Comparison of ENCODE assay signal across 20 cellular contexts in genomic region chr15:37028609-37029287, GRCh38.
DNase-seq lines count a peak whose midpoint lies in the region; ATAC-seq and TF ChIP-seq lines count a peak whose summit lies in the region.
"Had no signal": no experiment of that assay in that cellular context is flagged by ENCODE, and none has a peak within 500 bp of the region (broad histone marks: within the 10 kb centered on the region; RNA-seq: fewer than 3 reads in every experiment).

No MANE protein-coding gene starts in this region.

- H2AFZ ChIP-seq in mesenchymal stem cell (ENCODE audit: low read depth, low read length) = no peak overlapping the region

- H3K9me3 ChIP-seq in mesenchymal stem cell (ENCODE audit: control insufficient read depth, low read length) = no peaks in the 10 kb centered on the region
- H3K9me3 ChIP-seq: heart left ventricle, neutrophil, right lobe of liver had no signal

- H3K4me1 ChIP-seq in mesenchymal stem cell (ENCODE audit: control insufficient read depth, insufficient read depth, low read depth, low read length) = peaks cover 1% of the 10 kb centered on the region
- H3K4me1 ChIP-seq: right lobe of liver had no signal

- H3K18ac ChIP-seq in mesenchymal stem cell (ENCODE audit: low read depth in 1 of 2, low read length in 2 of 2) = no peak overlapping the region

- H3K4me2 ChIP-seq in mesenchymal stem cell (ENCODE audit: low read length, poor library complexity, severe bottlenecking) = no peak overlapping the region

- H2BK5ac ChIP-seq in mesenchymal stem cell (ENCODE audit: low read depth, low read length, poor library complexity, severe bottlenecking) = no peak overlapping the region

- H3K4me3 ChIP-seq in choroid plexus epithelial cell (ENCODE audit: low read depth, low read length) (no peak overlapping the region), mesenchymal stem cell (ENCODE audit: insufficient read depth in 1 of 2, low read depth in 1 of 2, low read length in 2 of 2) (no peak overlapping the region)
- H3K4me3 ChIP-seq: heart left ventricle, right lobe of liver had no signal

- no peak overlapping the region for H3K9ac ChIP-seq in mesenchymal stem cell (ENCODE audit: low read length)

- H3K14ac ChIP-seq in mesenchymal stem cell (ENCODE audit: low read length in 2 of 2) = no peak overlapping the region

- 66% methylated on average over 4 of the region's 4 CpGs for WGBS in mesenchymal stem cell

- no peak overlapping the region for H3K4ac ChIP-seq in mesenchymal stem cell (ENCODE audit: low read depth in 1 of 2, low read length in 2 of 2)

- H3K79me1 ChIP-seq in mesenchymal stem cell (replicated peaks; ENCODE audit: low read length, poor library complexity, severe bottlenecking) = peaks cover 15% of the 10 kb centered on the region

- no peak overlapping the region for H3K27ac ChIP-seq in mesenchymal stem cell (ENCODE audit: low read length, poor library complexity, severe bottlenecking)
- H3K27ac ChIP-seq: neutrophil, right lobe of liver had no signal

- DNase-seq in AG20443 (ENCODE audit: low spot score) (peak; percentile 67), HS-5 (ENCODE audit: low read depth) (peak; percentile 44), choroid plexus epithelial cell (ENCODE audit: low read depth) (peak; percentile 72), mesenchymal stem cell (peak; percentile 67), NCI-H2196 (lab: John Stamatoyannopoulos, UW; ENCODE audit: unreplicated experiment) (no peak), SW 1271 (lab: John Stamatoyannopoulos, UW) (no peak)
- DNase-seq: activated CD4-positive, alpha-beta memory T cell treated with anti-CD3 and anti-CD28 coated beads for 36 hours; AML-193; Calu3; GF-D8; heart left ventricle; midbrain; NCI-H187; NCI-H510A treated with DMSO at 0.1 percent for 48 hours; OCI-M1; right lobe of liver; stimulated activated CD4-positive, alpha-beta T cell treated with anti-CD3 and anti-CD28 coated beads, Interleukin-2, amount 100 ng/mL, for 24 hours had no signal

- no peak overlapping the region for H4K8ac ChIP-seq in mesenchymal stem cell (ENCODE audit: low read length)

- no peaks in the 10 kb centered on the region for H3K27me3 ChIP-seq in mesenchymal stem cell (ENCODE audit: control insufficient read depth in 1 of 2, insufficient read depth in 1 of 2, low read length in 2 of 2)
- H3K27me3 ChIP-seq: heart left ventricle, neutrophil, right lobe of liver had no signal

- no peak overlapping the region for H4K91ac ChIP-seq in mesenchymal stem cell (ENCODE audit: low read length)

- no peak overlapping the region for H2BK15ac ChIP-seq in mesenchymal stem cell (ENCODE audit: low read depth, poor library complexity, severe bottlenecking)

- ATAC-seq in GM21786 (IDR thresholded peaks at IDR 0.05; ENCODE audit: unreplicated experiment) = no peak
- ATAC-seq in GM18858 (IDR thresholded peaks at IDR 0.05; ENCODE audit: unreplicated experiment) = no peak
- ATAC-seq: right lobe of liver had no signal

- H2BK12ac ChIP-seq in mesenchymal stem cell (ENCODE audit: low read length in 2 of 2) = no peak overlapping the region

- H2AK5ac ChIP-seq in mesenchymal stem cell (ENCODE audit: low read length, severe bottlenecking) = no peak overlapping the region

- TF ChIP-seq CTCF in choroid plexus epithelial cell (conservative IDR thresholded peaks at IDR 0.05; ENCODE audit: low read depth, low read length) = no peak

- H2BK120ac ChIP-seq in mesenchymal stem cell (ENCODE audit: low read depth, low read length) = no peak overlapping the region

- peaks cover 0 to 24% of the 10 kb centered on the region in 2 experiments for H3K36me3 ChIP-seq in mesenchymal stem cell (ENCODE audit: control insufficient read depth in 1 of 2, insufficient read depth in 2 of 2, low read depth in 1 of 2, low read length in 2 of 2)
- H3K36me3 ChIP-seq: neutrophil had no signal

- H3K23ac ChIP-seq in mesenchymal stem cell (ENCODE audit: low read length in 2 of 2) = no peak overlapping the region

Comparison
In these comparisons a context has a peak if more than half of its experiments do, and no peak if none do; other contexts are left out.
1. DNase-seq: peak in AG20443 (single experiment), HS-5 (single experiment), choroid plexus epithelial cell (single experiment) and mesenchymal stem cell (single experiment); none in NCI-H2196 (single experiment) and SW 1271 (0 of 2).